ENCODE assay signal across 1 cellular context in genomic region chr1:97159342-97159741, GRCh38.
TF ChIP-seq lines count a peak whose summit lies in the region.

No MANE protein-coding gene starts in this region.

TF ChIP-seq in GM12878, 131 proteins besides CTCF, POLR2A, EP300 and RAD21 (continued from another document and continues in another):
- peak; percentile 81 for TF ChIP-seq JUNB (IDR thresholded peaks at IDR 0.05)
- no peak for TF ChIP-seq SMARCA5 (IDR thresholded peaks at IDR 0.05)
- TF ChIP-seq CREM (IDR thresholded peaks at IDR 0.05; ENCODE audit: low read depth), result peak; percentile 60; the same call in 1 of the 2 replicates
- TF ChIP-seq ZNF274 (IDR thresholded peaks at IDR 0.05; ENCODE audit: insufficient read depth, insufficient read length), result no peak
- no peak for TF ChIP-seq KLF5 (IDR thresholded peaks at IDR 0.05; ENCODE audit: partially characterized antibody)
- TF ChIP-seq ZNF592 (IDR thresholded peaks at IDR 0.05), result no peak
- no peak for TF ChIP-seq POLR2AphosphoS2 (IDR thresholded peaks at IDR 0.05; ENCODE audit: low read depth, low read length)
- TF ChIP-seq BCLAF1 (IDR thresholded peaks at IDR 0.05), result no peak
- TF ChIP-seq MYB (IDR thresholded peaks at IDR 0.05; ENCODE audit: borderline replicate concordance, low read depth, low read length), result no peak
- no peak for TF ChIP-seq FOS (IDR thresholded peaks at IDR 0.05; ENCODE audit: borderline replicate concordance, extremely low read depth, insufficient read length)
- no peak for TF ChIP-seq YBX1 (IDR thresholded peaks at IDR 0.05)
- TF ChIP-seq EGR1 (IDR thresholded peaks at IDR 0.05; ENCODE audit: borderline replicate concordance in 1 of 2, low read depth in 2 of 2, low read length in 2 of 2), result no peak
- TF ChIP-seq PRDM15 (CRISPR knock-in tag; IDR thresholded peaks at IDR 0.05), result no peak
- TF ChIP-seq ZNF24 (IDR thresholded peaks at IDR 0.05), result no peak
- peak; percentile 59; the same call in 1 of the 2 replicates for TF ChIP-seq DPF2 (IDR thresholded peaks at IDR 0.05)
- no peak for TF ChIP-seq MXI1 (IDR thresholded peaks at IDR 0.05; ENCODE audit: low read depth, low read length)
- TF ChIP-seq FOXK2 (IDR thresholded peaks at IDR 0.05), result no peak
- no peak for TF ChIP-seq HDGF (IDR thresholded peaks at IDR 0.05)
- TF ChIP-seq TCF7 (IDR thresholded peaks at IDR 0.05; ENCODE audit: borderline replicate concordance), result peak; percentile 66; the same call in 1 of the 2 replicates
- TF ChIP-seq PAX5 (IDR thresholded peaks at IDR 0.05; ENCODE audit: borderline replicate concordance, low read depth, low read length), result no peak
- TF ChIP-seq ESRRA (IDR thresholded peaks at IDR 0.05; ENCODE audit: low read length), result no peak
- no peak for TF ChIP-seq ZZZ3 (IDR thresholded peaks at IDR 0.05; ENCODE audit: control insufficient read depth, insufficient read length, low read depth)
- TF ChIP-seq ZBTB11 (CRISPR knock-in tag; IDR thresholded peaks at IDR 0.05), result no peak
- TF ChIP-seq ATF3 (IDR thresholded peaks at IDR 0.05; ENCODE audit: borderline replicate concordance, extremely low read depth, low read depth, low read length), result no peak
- TF ChIP-seq LARP7 (IDR thresholded peaks at IDR 0.05), result no peak
- TF ChIP-seq CBFB (IDR thresholded peaks at IDR 0.05; ENCODE audit: low read depth), result peak; percentile 72; the same call in 1 of the 2 replicates
- no peak for TF ChIP-seq CUX1 (IDR thresholded peaks at IDR 0.05; ENCODE audit: insufficient replicate concordance, low read depth, low read length)
- TF ChIP-seq CEBPB (IDR thresholded peaks at IDR 0.05; ENCODE audit: borderline replicate concordance in 1 of 2, low read depth in 2 of 2, low read length in 2 of 2), result no peak
- TF ChIP-seq SMAD1 (IDR thresholded peaks at IDR 0.05; ENCODE audit: low read depth, partially characterized antibody), result no peak
- no peak for TF ChIP-seq WRNIP1 (IDR thresholded peaks at IDR 0.05; ENCODE audit: borderline replicate concordance, low read depth, low read length)
- TF ChIP-seq PKNOX1 (IDR thresholded peaks at IDR 0.05), result no peak
- no peak for TF ChIP-seq BCL3 (IDR thresholded peaks at IDR 0.05; ENCODE audit: borderline replicate concordance, insufficient read depth, low read depth, low read length, poor library complexity, severe bottlenecking)
- TF ChIP-seq RUNX3 (IDR thresholded peaks at IDR 0.05; ENCODE audit: low read length), result peak; percentile 96
